ENCODE assay signal across 1 cellular context in the genomic region with DNA sequence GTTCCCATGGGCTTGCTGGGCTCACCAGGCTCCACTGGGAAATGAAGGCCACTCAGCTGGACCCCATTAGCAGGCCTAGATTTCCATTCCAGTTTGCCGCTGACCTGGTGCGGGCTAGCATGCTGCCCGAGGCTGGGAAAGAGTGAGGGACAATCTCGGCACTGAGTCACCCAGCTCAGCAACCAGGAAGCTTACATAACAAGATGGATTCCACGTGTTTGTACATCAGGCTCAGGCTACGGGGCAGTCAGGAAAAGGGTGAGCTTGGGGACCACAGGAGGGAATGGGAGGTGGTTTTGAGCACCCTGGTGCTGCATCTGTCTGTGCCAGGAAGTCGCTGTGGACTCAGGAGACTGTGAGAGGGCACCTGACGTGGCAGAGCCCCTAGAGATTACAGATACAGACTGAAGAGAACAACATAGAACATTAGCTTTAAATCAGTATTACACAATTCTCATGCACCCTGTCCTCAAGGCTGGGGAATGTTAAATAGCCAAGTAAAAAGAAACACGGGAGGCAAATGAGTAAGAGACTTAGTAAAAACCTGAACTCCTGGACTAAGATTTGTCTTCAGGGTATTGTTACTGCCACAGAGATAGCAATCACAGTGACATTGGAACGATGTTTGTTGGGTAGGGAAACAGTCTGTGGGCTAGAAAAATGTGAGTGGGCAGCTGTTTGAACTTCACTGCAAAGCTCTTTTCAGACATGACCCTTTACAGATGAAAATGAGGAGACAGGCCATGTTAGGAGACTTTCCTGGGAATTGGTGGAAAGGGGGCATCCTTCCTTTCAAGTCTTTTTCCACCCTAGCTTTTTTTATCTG.
TF ChIP-seq lines count a peak whose summit lies in the region.

No MANE protein-coding gene starts in this region.

TF ChIP-seq in HepG2, 621 proteins besides CTCF, POLR2A, EP300 and RAD21 (continued from another document):
- TF ChIP-seq, protein P1, sequence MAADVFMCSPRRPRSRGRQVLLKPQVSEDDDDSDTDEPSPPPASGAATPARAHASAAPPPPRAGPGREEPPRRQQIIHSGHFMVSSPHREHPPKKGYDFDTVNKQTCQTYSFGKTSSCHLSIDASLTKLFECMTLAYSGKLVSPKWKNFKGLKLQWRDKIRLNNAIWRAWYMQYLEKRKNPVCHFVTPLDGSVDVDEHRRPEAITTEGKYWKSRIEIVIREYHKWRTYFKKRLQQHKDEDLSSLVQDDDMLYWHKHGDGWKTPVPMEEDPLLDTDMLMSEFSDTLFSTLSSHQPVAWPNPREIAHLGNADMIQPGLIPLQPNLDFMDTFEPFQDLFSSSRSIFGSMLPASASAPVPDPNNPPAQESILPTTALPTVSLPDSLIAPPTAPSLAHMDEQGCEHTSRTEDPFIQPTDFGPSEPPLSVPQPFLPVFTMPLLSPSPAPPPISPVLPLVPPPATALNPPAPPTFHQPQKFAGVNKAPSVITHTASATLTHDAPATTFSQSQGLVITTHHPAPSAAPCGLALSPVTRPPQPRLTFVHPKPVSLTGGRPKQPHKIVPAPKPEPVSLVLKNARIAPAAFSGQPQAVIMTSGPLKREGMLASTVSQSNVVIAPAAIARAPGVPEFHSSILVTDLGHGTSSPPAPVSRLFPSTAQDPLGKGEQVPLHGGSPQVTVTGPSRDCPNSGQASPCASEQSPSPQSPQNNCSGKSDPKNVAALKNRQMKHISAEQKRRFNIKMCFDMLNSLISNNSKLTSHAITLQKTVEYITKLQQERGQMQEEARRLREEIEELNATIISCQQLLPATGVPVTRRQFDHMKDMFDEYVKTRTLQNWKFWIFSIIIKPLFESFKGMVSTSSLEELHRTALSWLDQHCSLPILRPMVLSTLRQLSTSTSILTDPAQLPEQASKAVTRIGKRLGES (CRISPR knock-in tag; IDR thresholded peaks at IDR 0.05; ENCODE audit: borderline replicate concordance): no peak
- TF ChIP-seq MEF2D (CRISPR knock-in tag; IDR thresholded peaks at IDR 0.05): 0 out of 2 replicates have a peak, but pooled peaks have one; percentile 43
- TF ChIP-seq ZNF614 (CRISPR knock-in tag; IDR thresholded peaks at IDR 0.05; ENCODE audit: borderline replicate concordance): 0 out of 2 replicates have a peak, but pooled peaks have one; percentile 38
- TF ChIP-seq STAT5B (CRISPR knock-in tag; IDR thresholded peaks at IDR 0.05): no peak
- TF ChIP-seq ELF3 (CRISPR knock-in tag; IDR thresholded peaks at IDR 0.05): peak; percentile 65
- TF ChIP-seq, protein P2, sequence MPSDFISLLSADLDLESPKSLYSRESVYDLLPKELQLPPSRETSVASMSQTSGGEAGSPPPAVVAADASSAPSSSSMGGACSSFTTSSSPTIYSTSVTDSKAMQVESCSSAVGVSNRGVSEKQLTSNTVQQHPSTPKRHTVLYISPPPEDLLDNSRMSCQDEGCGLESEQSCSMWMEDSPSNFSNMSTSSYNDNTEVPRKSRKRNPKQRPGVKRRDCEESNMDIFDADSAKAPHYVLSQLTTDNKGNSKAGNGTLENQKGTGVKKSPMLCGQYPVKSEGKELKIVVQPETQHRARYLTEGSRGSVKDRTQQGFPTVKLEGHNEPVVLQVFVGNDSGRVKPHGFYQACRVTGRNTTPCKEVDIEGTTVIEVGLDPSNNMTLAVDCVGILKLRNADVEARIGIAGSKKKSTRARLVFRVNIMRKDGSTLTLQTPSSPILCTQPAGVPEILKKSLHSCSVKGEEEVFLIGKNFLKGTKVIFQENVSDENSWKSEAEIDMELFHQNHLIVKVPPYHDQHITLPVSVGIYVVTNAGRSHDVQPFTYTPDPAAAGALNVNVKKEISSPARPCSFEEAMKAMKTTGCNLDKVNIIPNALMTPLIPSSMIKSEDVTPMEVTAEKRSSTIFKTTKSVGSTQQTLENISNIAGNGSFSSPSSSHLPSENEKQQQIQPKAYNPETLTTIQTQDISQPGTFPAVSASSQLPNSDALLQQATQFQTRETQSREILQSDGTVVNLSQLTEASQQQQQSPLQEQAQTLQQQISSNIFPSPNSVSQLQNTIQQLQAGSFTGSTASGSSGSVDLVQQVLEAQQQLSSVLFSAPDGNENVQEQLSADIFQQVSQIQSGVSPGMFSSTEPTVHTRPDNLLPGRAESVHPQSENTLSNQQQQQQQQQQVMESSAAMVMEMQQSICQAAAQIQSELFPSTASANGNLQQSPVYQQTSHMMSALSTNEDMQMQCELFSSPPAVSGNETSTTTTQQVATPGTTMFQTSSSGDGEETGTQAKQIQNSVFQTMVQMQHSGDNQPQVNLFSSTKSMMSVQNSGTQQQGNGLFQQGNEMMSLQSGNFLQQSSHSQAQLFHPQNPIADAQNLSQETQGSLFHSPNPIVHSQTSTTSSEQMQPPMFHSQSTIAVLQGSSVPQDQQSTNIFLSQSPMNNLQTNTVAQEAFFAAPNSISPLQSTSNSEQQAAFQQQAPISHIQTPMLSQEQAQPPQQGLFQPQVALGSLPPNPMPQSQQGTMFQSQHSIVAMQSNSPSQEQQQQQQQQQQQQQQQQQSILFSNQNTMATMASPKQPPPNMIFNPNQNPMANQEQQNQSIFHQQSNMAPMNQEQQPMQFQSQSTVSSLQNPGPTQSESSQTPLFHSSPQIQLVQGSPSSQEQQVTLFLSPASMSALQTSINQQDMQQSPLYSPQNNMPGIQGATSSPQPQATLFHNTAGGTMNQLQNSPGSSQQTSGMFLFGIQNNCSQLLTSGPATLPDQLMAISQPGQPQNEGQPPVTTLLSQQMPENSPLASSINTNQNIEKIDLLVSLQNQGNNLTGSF (CRISPR knock-in tag; IDR thresholded peaks at IDR 0.05): 0 out of 2 replicates have a peak, but pooled peaks have one; percentile 47
- no peak for TF ChIP-seq MTA3 (CRISPR knock-in tag; IDR thresholded peaks at IDR 0.05)
- TF ChIP-seq, protein P3, sequence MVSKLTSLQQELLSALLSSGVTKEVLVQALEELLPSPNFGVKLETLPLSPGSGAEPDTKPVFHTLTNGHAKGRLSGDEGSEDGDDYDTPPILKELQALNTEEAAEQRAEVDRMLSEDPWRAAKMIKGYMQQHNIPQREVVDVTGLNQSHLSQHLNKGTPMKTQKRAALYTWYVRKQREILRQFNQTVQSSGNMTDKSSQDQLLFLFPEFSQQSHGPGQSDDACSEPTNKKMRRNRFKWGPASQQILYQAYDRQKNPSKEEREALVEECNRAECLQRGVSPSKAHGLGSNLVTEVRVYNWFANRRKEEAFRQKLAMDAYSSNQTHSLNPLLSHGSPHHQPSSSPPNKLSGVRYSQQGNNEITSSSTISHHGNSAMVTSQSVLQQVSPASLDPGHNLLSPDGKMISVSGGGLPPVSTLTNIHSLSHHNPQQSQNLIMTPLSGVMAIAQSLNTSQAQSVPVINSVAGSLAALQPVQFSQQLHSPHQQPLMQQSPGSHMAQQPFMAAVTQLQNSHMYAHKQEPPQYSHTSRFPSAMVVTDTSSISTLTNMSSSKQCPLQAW (CRISPR knock-in tag; IDR thresholded peaks at IDR 0.05): 0 out of 2 replicates have a peak, but pooled peaks have one; percentile 30
- peak; percentile 27; the same call in 1 of the 2 replicates for TF ChIP-seq FOXK1 (CRISPR knock-in tag; IDR thresholded peaks at IDR 0.05; ENCODE audit: borderline replicate concordance, low read depth)
- TF ChIP-seq TEAD3 (CRISPR knock-in tag; optimal IDR thresholded peaks at IDR 0.05; ENCODE audit: borderline replicate concordance): peak; percentile 54
- TF ChIP-seq FOXA1 (IDR thresholded peaks at IDR 0.05): no peak
- 0 out of 2 replicates have a peak, but pooled peaks have one; percentile 9 for TF ChIP-seq FOXA1 (CRISPR knock-in tag; IDR thresholded peaks at IDR 0.05)
- peak; percentile 91 for TF ChIP-seq FOSL2 (CRISPR knock-in tag; IDR thresholded peaks at IDR 0.05)
- peak; percentile 56; the same call in 1 of the 2 replicates for TF ChIP-seq ZNF292 (CRISPR knock-in tag; IDR thresholded peaks at IDR 0.05; ENCODE audit: borderline replicate concordance, low read depth)
- TF ChIP-seq NFKB2 (CRISPR knock-in tag; IDR thresholded peaks at IDR 0.05; ENCODE audit: borderline replicate concordance): peak; percentile 21; the same call in 1 of the 2 replicates
- 0 out of 2 replicates have a peak, but pooled peaks have one; percentile 8 for TF ChIP-seq SOX5 (CRISPR knock-in tag; IDR thresholded peaks at IDR 0.05; ENCODE audit: borderline replicate concordance)
- peak; percentile 64 for TF ChIP-seq SAP130 (CRISPR knock-in tag; IDR thresholded peaks at IDR 0.05; ENCODE audit: low read depth)
- TF ChIP-seq ZNF280D (CRISPR knock-in tag; IDR thresholded peaks at IDR 0.05): peak; percentile 75; the same call in 1 of the 2 replicates
- TF ChIP-seq, protein P4, sequence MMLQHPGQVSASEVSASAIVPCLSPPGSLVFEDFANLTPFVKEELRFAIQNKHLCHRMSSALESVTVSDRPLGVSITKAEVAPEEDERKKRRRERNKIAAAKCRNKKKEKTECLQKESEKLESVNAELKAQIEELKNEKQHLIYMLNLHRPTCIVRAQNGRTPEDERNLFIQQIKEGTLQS (CRISPR knock-in tag; IDR thresholded peaks at IDR 0.05): no peak
TF ChIP-seq in HepG2: peak in this region for 44.
